1 cellular context compared by ENCODE assay signal in the genomic region with DNA sequence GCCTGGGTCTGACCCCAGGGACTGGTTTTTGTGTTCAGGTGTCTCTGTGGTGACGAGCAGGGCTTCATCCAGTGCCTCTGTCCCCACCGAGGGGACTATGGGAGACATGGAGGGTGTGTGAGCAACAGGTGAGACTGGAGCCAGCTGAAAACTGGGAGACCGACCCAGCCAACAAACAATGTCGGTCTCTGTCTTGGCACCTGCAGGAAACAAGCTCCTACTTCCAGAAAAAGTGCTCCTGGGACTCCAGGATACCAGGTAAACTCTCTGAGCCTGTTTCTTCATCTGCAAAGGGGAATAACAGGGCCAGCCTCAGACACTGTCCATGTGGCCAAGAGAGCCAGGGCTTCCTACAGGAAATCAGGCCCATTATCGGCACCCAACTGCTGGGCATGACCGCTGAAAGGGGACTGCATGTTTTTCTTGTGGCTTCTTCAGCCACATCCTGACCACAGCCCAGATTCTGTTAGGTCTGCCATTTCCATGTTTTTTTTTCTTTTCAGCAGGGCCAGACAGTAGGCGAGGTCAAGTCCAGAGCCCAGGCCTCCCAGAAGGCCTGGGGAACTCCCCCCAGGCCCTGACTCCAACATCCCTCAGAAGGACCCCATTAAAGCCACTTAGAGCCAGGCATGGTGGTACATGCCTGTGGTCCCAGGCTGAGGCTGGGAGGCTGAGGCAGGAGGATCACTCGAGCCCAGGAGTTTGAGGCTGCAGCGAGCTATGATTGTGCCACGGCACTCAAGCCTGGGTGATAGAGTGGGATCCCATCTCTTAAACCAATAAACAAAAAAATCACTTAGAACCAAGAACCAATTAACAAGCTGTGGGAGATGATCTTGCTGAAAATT.
TF ChIP-seq lines count a peak whose summit lies in the region.

No MANE protein-coding gene starts in this region.

TF ChIP-seq in GM23338, 12 proteins besides CTCF, POLR2A, EP300 and RAD21 (continued from another document):
- TF ChIP-seq, protein P1, sequence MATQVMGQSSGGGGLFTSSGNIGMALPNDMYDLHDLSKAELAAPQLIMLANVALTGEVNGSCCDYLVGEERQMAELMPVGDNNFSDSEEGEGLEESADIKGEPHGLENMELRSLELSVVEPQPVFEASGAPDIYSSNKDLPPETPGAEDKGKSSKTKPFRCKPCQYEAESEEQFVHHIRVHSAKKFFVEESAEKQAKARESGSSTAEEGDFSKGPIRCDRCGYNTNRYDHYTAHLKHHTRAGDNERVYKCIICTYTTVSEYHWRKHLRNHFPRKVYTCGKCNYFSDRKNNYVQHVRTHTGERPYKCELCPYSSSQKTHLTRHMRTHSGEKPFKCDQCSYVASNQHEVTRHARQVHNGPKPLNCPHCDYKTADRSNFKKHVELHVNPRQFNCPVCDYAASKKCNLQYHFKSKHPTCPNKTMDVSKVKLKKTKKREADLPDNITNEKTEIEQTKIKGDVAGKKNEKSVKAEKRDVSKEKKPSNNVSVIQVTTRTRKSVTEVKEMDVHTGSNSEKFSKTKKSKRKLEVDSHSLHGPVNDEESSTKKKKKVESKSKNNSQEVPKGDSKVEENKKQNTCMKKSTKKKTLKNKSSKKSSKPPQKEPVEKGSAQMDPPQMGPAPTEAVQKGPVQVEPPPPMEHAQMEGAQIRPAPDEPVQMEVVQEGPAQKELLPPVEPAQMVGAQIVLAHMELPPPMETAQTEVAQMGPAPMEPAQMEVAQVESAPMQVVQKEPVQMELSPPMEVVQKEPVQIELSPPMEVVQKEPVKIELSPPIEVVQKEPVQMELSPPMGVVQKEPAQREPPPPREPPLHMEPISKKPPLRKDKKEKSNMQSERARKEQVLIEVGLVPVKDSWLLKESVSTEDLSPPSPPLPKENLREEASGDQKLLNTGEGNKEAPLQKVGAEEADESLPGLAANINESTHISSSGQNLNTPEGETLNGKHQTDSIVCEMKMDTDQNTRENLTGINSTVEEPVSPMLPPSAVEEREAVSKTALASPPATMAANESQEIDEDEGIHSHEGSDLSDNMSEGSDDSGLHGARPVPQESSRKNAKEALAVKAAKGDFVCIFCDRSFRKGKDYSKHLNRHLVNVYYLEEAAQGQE (IDR thresholded peaks at IDR 0.05; ENCODE audit: unreplicated experiment): no peak
- TF ChIP-seq POLR2AphosphoS5 (IDR thresholded peaks at IDR 0.05; ENCODE audit: low read depth): no peak; the same call in 1 of the 2 replicates
- TF ChIP-seq ZNF114 (CRISPR knock-in tag; IDR thresholded peaks at IDR 0.05): no peak
- TF ChIP-seq, protein P2, sequence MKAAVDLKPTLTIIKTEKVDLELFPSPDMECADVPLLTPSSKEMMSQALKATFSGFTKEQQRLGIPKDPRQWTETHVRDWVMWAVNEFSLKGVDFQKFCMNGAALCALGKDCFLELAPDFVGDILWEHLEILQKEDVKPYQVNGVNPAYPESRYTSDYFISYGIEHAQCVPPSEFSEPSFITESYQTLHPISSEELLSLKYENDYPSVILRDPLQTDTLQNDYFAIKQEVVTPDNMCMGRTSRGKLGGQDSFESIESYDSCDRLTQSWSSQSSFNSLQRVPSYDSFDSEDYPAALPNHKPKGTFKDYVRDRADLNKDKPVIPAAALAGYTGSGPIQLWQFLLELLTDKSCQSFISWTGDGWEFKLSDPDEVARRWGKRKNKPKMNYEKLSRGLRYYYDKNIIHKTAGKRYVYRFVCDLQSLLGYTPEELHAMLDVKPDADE (IDR thresholded peaks at IDR 0.05): no peak
- no peak for TF ChIP-seq EZH2phosphoT487 (IDR thresholded peaks at IDR 0.05; ENCODE audit: unreplicated experiment)
- TF ChIP-seq, protein P3, sequence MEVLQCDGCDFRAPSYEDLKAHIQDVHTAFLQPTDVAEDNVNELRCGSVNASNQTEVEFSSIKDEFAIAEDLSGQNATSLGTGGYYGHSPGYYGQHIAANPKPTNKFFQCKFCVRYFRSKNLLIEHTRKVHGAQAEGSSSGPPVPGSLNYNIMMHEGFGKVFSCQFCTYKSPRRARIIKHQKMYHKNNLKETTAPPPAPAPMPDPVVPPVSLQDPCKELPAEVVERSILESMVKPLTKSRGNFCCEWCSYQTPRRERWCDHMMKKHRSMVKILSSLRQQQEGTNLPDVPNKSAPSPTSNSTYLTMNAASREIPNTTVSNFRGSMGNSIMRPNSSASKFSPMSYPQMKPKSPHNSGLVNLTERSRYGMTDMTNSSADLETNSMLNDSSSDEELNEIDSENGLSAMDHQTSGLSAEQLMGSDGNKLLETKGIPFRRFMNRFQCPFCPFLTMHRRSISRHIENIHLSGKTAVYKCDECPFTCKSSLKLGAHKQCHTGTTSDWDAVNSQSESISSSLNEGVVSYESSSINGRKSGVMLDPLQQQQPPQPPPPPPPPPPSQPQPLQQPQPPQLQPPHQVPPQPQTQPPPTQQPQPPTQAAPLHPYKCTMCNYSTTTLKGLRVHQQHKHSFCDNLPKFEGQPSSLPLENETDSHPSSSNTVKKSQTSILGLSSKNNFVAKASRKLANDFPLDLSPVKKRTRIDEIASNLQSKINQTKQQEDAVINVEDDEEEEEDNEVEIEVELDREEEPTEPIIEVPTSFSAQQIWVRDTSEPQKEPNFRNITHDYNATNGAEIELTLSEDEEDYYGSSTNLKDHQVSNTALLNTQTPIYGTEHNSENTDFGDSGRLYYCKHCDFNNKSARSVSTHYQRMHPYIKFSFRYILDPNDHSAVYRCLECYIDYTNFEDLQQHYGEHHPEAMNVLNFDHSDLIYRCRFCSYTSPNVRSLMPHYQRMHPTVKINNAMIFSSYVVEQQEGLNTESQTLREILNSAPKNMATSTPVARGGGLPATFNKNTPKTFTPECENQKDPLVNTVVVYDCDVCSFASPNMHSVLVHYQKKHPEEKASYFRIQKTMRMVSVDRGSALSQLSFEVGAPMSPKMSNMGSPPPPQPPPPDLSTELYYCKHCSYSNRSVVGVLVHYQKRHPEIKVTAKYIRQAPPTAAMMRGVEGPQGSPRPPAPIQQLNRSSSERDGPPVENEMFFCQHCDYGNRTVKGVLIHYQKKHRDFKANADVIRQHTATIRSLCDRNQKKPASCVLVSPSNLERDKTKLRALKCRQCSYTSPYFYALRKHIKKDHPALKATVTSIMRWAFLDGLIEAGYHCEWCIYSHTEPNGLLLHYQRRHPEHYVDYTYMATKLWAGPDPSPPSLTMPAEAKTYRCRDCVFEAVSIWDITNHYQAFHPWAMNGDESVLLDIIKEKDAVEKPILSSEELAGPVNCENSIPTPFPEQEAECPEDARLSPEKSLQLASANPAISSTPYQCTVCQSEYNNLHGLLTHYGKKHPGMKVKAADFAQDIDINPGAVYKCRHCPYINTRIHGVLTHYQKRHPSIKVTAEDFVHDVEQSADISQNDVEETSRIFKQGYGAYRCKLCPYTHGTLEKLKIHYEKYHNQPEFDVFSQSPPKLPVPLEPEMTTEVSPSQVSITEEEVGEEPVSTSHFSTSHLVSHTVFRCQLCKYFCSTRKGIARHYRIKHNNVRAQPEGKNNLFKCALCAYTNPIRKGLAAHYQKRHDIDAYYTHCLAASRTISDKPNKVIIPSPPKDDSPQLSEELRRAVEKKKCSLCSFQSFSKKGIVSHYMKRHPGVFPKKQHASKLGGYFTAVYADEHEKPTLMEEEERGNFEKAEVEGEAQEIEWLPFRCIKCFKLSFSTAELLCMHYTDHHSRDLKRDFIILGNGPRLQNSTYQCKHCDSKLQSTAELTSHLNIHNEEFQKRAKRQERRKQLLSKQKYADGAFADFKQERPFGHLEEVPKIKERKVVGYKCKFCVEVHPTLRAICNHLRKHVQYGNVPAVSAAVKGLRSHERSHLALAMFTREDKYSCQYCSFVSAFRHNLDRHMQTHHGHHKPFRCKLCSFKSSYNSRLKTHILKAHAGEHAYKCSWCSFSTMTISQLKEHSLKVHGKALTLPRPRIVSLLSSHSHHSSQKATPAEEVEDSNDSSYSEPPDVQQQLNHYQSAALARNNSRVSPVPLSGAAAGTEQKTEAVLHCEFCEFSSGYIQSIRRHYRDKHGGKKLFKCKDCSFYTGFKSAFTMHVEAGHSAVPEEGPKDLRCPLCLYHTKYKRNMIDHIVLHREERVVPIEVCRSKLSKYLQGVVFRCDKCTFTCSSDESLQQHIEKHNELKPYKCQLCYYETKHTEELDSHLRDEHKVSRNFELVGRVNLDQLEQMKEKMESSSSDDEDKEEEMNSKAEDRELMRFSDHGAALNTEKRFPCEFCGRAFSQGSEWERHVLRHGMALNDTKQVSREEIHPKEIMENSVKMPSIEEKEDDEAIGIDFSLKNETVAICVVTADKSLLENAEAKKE (CRISPR knock-in tag; IDR thresholded peaks at IDR 0.05): no peak
